8 cellular contexts compared by ENCODE assay signal in genomic region chrX:43559643-43560042, GRCh38.
DNase-seq lines count a peak whose midpoint lies in the region; ATAC-seq and TF ChIP-seq lines count a peak whose summit lies in the region.

No MANE protein-coding gene starts in this region.

- peaks cover 7% of the 10 kb centered on the region for H3K27me3 Mint-ChIP-seq in activated T-helper 1 cell treated with anti-CD3 and anti-CD28 coated beads, Interleukin-12 subunit alpha, Interleukin-12 subunit beta, Interleukin-2, Interleukin-4 antibody, amounts not matched to agents 30 ng/mL and 10 ng/mL and 1 ng/mL, durations not matched to agents 14 hours and 24 hours and 36 hours (ENCODE audit: insufficient read depth)
- H3K27me3 Mint-ChIP-seq in osteocyte (ENCODE audit: unreplicated experiment) = no peaks in the 10 kb centered on the region

- no peak for ATAC-seq in foreskin keratinocyte
- ATAC-seq in HG03139 (IDR thresholded peaks at IDR 0.05; ENCODE audit: unreplicated experiment) = no peak

- H3K9me3 ChIP-seq in effector memory CD4-positive, alpha-beta T cell (ENCODE audit: control insufficient read depth, low read length) = no peaks in the 10 kb centered on the region

- H3K4me1 ChIP-seq in foreskin keratinocyte = no peaks in the 10 kb centered on the region
- no peaks in the 10 kb centered on the region for H3K4me1 ChIP-seq in effector memory CD4-positive, alpha-beta T cell (ENCODE audit: control insufficient read depth, insufficient read depth, low read length, poor library complexity, severe bottlenecking)

- no peak overlapping the region for H3K27ac ChIP-seq in foreskin keratinocyte
- H3K27ac ChIP-seq in effector memory CD4-positive, alpha-beta T cell (ENCODE audit: insufficient read depth, low read length, poor library complexity, severe bottlenecking) = no peak overlapping the region

- no peaks in the 10 kb centered on the region for H3K27me3 ChIP-seq in foreskin keratinocyte
- H3K27me3 ChIP-seq in effector memory CD4-positive, alpha-beta T cell (replicated peaks; ENCODE audit: control insufficient read depth, insufficient read depth, low read length, poor library complexity, severe bottlenecking) = no peaks in the 10 kb centered on the region

- no peaks in the 10 kb centered on the region for H3K36me3 ChIP-seq in effector memory CD4-positive, alpha-beta T cell (ENCODE audit: control insufficient read depth, insufficient read depth, low read length)

- H3K4me3 Mint-ChIP-seq in activated T-helper 1 cell treated with anti-CD3 and anti-CD28 coated beads, Interleukin-12 subunit alpha, Interleukin-12 subunit beta, Interleukin-2, Interleukin-4 antibody, amounts not matched to agents 30 ng/mL and 10 ng/mL and 1 ng/mL, durations not matched to agents 14 hours and 24 hours and 36 hours = no peak overlapping the region
- H3K4me3 Mint-ChIP-seq in osteocyte (ENCODE audit: unreplicated experiment) = no peak overlapping the region

- no peaks in the 10 kb centered on the region for H3K4me1 Mint-ChIP-seq in activated T-helper 1 cell treated with anti-CD3 and anti-CD28 coated beads, Interleukin-12 subunit alpha, Interleukin-12 subunit beta, Interleukin-2, Interleukin-4 antibody, amounts not matched to agents 30 ng/mL and 10 ng/mL and 1 ng/mL, durations not matched to agents 14 hours and 24 hours and 36 hours (ENCODE audit: low read depth)
- H3K4me1 Mint-ChIP-seq in osteocyte (ENCODE audit: unreplicated experiment) = no peaks in the 10 kb centered on the region

- H3K4me3 ChIP-seq in effector memory CD4-positive, alpha-beta T cell (ENCODE audit: insufficient read depth, low read depth, low read length, poor library complexity, severe bottlenecking) = no peak overlapping the region

- intact Hi-C loops in activated T-helper 1 cell treated with anti-CD3 and anti-CD28 coated beads, Interleukin-12 subunit alpha, Interleukin-12 subunit beta, Interleukin-2, Interleukin-4 antibody, amounts not matched to agents 30 ng/mL and 10 ng/mL and 1 ng/mL, durations not matched to agents 14 hours and 24 hours and 36 hours (cut with micrococcal nuclease) = loop anchor here (5.0 kb wide), 2 partner anchors 1762 to 2002 kb away; no protein-coding TSS in a partner anchor

- DNase-seq in activated T-helper 1 cell treated with anti-CD3 and anti-CD28 coated beads, Interleukin-2, amount 50 U/mL, for 16 hours (ENCODE audit: low read depth in 1 of 2, low spot score in 1 of 2) = peak; percentile 1 to 3
- DNase-seq in activated T-helper 1 cell treated with anti-CD3 and anti-CD28 coated beads, Interleukin-12 subunit alpha, Interleukin-12 subunit beta, Interleukin-2, Interleukin-4 antibody, amounts not matched to agents 30 ng/mL and 10 ng/mL and 1 ng/mL, durations not matched to agents 14 hours and 24 hours and 36 hours (ENCODE audit: low spot score) = no peak
- DNase-seq in NCI-H526 treated with DMSO at 0.1 percent for 48 hours (lab: John Stamatoyannopoulos, UW) (peak; percentile 16), activated T-cell treated with anti-CD3 and anti-CD28 coated beads for 48 hours (ENCODE audit: low read depth) (peak; percentile 12), foreskin keratinocyte (no peak), osteocyte (ENCODE audit: extremely low spot score, unreplicated experiment) (no peak)
- DNase-seq in effector memory CD4-positive, alpha-beta T cell = no peak

- peak; percentile 71 for TF ChIP-seq CTCF in foreskin keratinocyte (conservative IDR thresholded peaks at IDR 0.05)
- peak; percentile 72 for TF ChIP-seq CTCF in osteocyte (IDR thresholded peaks at IDR 0.05)

- no peak overlapping the region for H3K27ac Mint-ChIP-seq in activated T-helper 1 cell treated with anti-CD3 and anti-CD28 coated beads, Interleukin-12 subunit alpha, Interleukin-12 subunit beta, Interleukin-2, Interleukin-4 antibody, amounts not matched to agents 30 ng/mL and 10 ng/mL and 1 ng/mL, durations not matched to agents 14 hours and 24 hours and 36 hours
- H3K27ac Mint-ChIP-seq in osteocyte (ENCODE audit: unreplicated experiment) = no peak overlapping the region

- H3K9me3 Mint-ChIP-seq in activated T-helper 1 cell treated with anti-CD3 and anti-CD28 coated beads, Interleukin-12 subunit alpha, Interleukin-12 subunit beta, Interleukin-2, Interleukin-4 antibody, amounts not matched to agents 30 ng/mL and 10 ng/mL and 1 ng/mL, durations not matched to agents 14 hours and 24 hours and 36 hours = no peaks in the 10 kb centered on the region
- peaks cover 5% of the 10 kb centered on the region for H3K9me3 Mint-ChIP-seq in osteocyte (ENCODE audit: unreplicated experiment)

- no peaks in the 10 kb centered on the region for H3K36me3 Mint-ChIP-seq in activated T-helper 1 cell treated with anti-CD3 and anti-CD28 coated beads, Interleukin-12 subunit alpha, Interleukin-12 subunit beta, Interleukin-2, Interleukin-4 antibody, amounts not matched to agents 30 ng/mL and 10 ng/mL and 1 ng/mL, durations not matched to agents 14 hours and 24 hours and 36 hours (ENCODE audit: low read depth)
- H3K36me3 Mint-ChIP-seq in osteocyte (ENCODE audit: unreplicated experiment) = no peaks in the 10 kb centered on the region

Comparison
In these comparisons a context has a peak if more than half of its experiments do, and no peak if none do; other contexts are left out.
1. DNase-seq: peak in activated T-helper 1 cell treated with anti-CD3 and anti-CD28 coated beads, Interleukin-2, amount 50 U/mL, for 16 hours (2 of 2), NCI-H526 treated with DMSO at 0.1 percent for 48 hours (single experiment) and activated T-cell treated with anti-CD3 and anti-CD28 coated beads for 48 hours (single experiment); none in activated T-helper 1 cell treated with anti-CD3 and anti-CD28 coated beads, Interleukin-12 subunit alpha, Interleukin-12 subunit beta, Interleukin-2, Interleukin-4 antibody, amounts not matched to agents 30 ng/mL and 10 ng/mL and 1 ng/mL, durations not matched to agents 14 hours and 24 hours and 36 hours (single experiment), foreskin keratinocyte (0 of 2), osteocyte (single experiment) and effector memory CD4-positive, alpha-beta T cell (0 of 3).